8 cellular contexts compared by ENCODE assay signal in the genomic region with DNA sequence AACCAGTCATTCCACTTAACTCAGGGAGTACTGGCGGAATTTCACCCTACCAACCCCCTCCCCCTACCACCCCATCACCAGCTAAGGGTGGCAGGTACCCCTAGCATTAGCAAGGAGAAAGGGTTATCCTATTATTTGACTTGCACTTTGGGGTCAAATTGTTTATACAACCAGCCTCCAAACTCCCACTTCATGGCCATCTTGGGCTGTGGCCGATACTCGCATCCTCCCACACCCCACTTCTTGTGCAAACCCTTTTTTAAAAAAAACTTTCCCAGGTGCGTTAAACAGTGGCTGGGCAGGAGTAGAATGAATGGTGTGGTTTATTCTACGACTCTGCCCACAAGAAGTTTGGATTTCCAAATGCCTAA. TPM values are rescaled to one million over a fixed set of nuclear protein-coding genes. Genes with fewer than 3 reads are reported as not detected.
DNase-seq lines count a peak whose midpoint lies in the region; ATAC-seq and TF ChIP-seq lines count a peak whose summit lies in the region.

No MANE protein-coding gene starts in this region.

- no peak overlapping the region for H2BK5ac ChIP-seq in mesendoderm (ENCODE audit: low read length)

- no peak overlapping the region for H3K23ac ChIP-seq in mesendoderm (ENCODE audit: low read length)

- WGBS in mesendoderm (ENCODE audit: extremely low coverage, insufficient coverage, low lambda C conversion rate) = no CpG with 5 or more reads among the region's 5 CpGs
- WGBS in aorta, 2 donors = 81 to 84% methylated on average over 5 of the region's 5 CpGs
- 67 to 73% methylated on average over 5 of the region's 5 CpGs for WGBS in lower leg skin, 2 donors

- ATAC-seq in aorta (ENCODE audit: low FRiP score) = no peak
- ATAC-seq in GM21423 (IDR thresholded peaks at IDR 0.05; ENCODE audit: unreplicated experiment) = no peak

- peak; percentile 24 to 46 for DNase-seq in stimulated activated CD4-positive, alpha-beta T cell treated with anti-CD3 and anti-CD28 coated beads, Interleukin-2, amount 100 ng/mL, for 24 hours
- no peak for DNase-seq in stimulated activated CD4-positive, alpha-beta T cell treated with anti-CD3 and anti-CD28 coated beads, Interleukin-4, amount 100 ng/mL, for 1 hour
- DNase-seq in ascending aorta (ENCODE audit: low spot score in 2 of 2) (no peak), mesendoderm (no peak), aorta (peak in 1 of 2 donors; percentile 21), lower leg skin (ENCODE audit: low spot score in 2 of 2) (no peak), A172 (ENCODE audit: low spot score) (no peak)

- H4K8ac ChIP-seq in mesendoderm (ENCODE audit: low read depth, low read length) = no peak overlapping the region

- H3K4me2 ChIP-seq in mesendoderm (ENCODE audit: low read length) = peak overlapping the region; percentile 21

- no peaks in the 10 kb centered on the region for H3K27me3 ChIP-seq in ascending aorta
- no peaks in the 10 kb centered on the region for H3K27me3 ChIP-seq in mesendoderm (ENCODE audit: insufficient read depth, low read length, poor library complexity)
- H3K27me3 ChIP-seq in aorta (ENCODE audit: control insufficient read depth in 1 of 2, insufficient read depth in 2 of 2, low read length in 1 of 2) = no peaks in the 10 kb centered on the region

- intact Hi-C loops in ascending aorta (cut with DNase I) (loop anchor here (1.0 to 10.0 kb wide), 4 partner anchors 10 to 617 kb away; a partner anchor contains a TSS), aorta (cut with DNase I) (loop anchor here in 1 of 2 donors (1.0 kb wide), 1 partner anchor 26 kb away; a partner anchor contains a TSS), lower leg skin (cut with DNase I; ENCODE audit: low total_unique reads) (no loop called here)

- no peak overlapping the region for H2BK120ac ChIP-seq in mesendoderm (ENCODE audit: low read depth, low read length)

- H3K4ac ChIP-seq in mesendoderm (ENCODE audit: low read depth, low read length) = no peak overlapping the region

- peak overlapping the region; percentile 87 to 91 for H3K27ac ChIP-seq in ascending aorta
- peak overlapping the region; percentile 26 for H3K27ac ChIP-seq in mesendoderm (ENCODE audit: low read depth, low read length)
- H3K27ac ChIP-seq in aorta (ENCODE audit: low read depth in 1 of 2, low read length in 2 of 2) = peak overlapping the region; percentile 38 to 90

- H2BK15ac ChIP-seq in mesendoderm (replicated peaks; ENCODE audit: low read depth) = no peak overlapping the region

- peaks cover 10 to 34% of the 10 kb centered on the region in 2 donors for H3K4me1 ChIP-seq in ascending aorta
- H3K4me1 ChIP-seq in mesendoderm (ENCODE audit: control insufficient read depth, low read depth, low read length) = peaks cover 16% of the 10 kb centered on the region
- no peaks in the 10 kb centered on the region for H3K4me1 ChIP-seq in aorta (ENCODE audit: control insufficient read depth in 1 of 2, insufficient read depth in 2 of 2, low read length in 2 of 2)

- H3K79me2 ChIP-seq in mesendoderm (ENCODE audit: control insufficient read depth, insufficient read depth, low read length) = peaks cover 21% of the 10 kb centered on the region

- TF ChIP-seq CTCF in ascending aorta (IDR thresholded peaks at IDR 0.05) = no peak
- TF ChIP-seq CTCF in lower leg skin (IDR thresholded peaks at IDR 0.05) = no peak

- no peak overlapping the region for H2AK5ac ChIP-seq in mesendoderm (ENCODE audit: low read length)

- H3K79me1 ChIP-seq in mesendoderm (ENCODE audit: low read length) = peaks cover 14% of the 10 kb centered on the region

- peak overlapping the region; percentile 28 for H3K18ac ChIP-seq in mesendoderm (ENCODE audit: low read length)

- no peaks in the 10 kb centered on the region for H3K9me3 ChIP-seq in ascending aorta
- no peaks in the 10 kb centered on the region for H3K9me3 ChIP-seq in aorta (ENCODE audit: control insufficient read depth, low read length)

- peak overlapping the region; percentile 37 to 46 for H3K4me3 ChIP-seq in ascending aorta
- no peak overlapping the region for H3K4me3 ChIP-seq in mesendoderm (ENCODE audit: low read length)
- H3K4me3 ChIP-seq in aorta (ENCODE audit: low read length in 2 of 2) = no peak overlapping the region
- H3K4me3 ChIP-seq in lower leg skin (ENCODE audit: low read depth, poor library complexity, severe bottlenecking) = no peak overlapping the region

- H3K36me3 ChIP-seq in ascending aorta (peaks cover 36 to 53% of the 10 kb centered on the region in 2 donors), mesendoderm (ENCODE audit: control insufficient read depth, insufficient read depth, low read length) (peaks cover 7% of the 10 kb centered on the region), aorta (ENCODE audit: control insufficient read depth in 1 of 2, insufficient read depth in 2 of 2, low read length in 1 of 2) (peaks cover 2 to 9% of the 10 kb centered on the region in 2 donors)

- peak overlapping the region; percentile 2 for H3K9ac ChIP-seq in mesendoderm (ENCODE audit: low read length)

- no peak overlapping the region for H4K5ac ChIP-seq in mesendoderm (ENCODE audit: low read length)

- TF ChIP-seq POLR2A in lower leg skin (IDR thresholded peaks at IDR 0.05) = no peak

- H3K56ac ChIP-seq in mesendoderm (ENCODE audit: low read length) = peak overlapping the region; percentile 76

RNA-seq across cellular contexts. Expression of a gene that starts 0.7 kb away (rescaled TPM):
- total RNA-seq in ascending aorta (17.0 TPM), aorta (10 to 100 TPM; 44.0 to 46.1 TPM), lower leg skin (10 to 100 TPM; 34.0 to 44.9 (median 41.5) TPM)
- polyA plus RNA-seq in mesendoderm (2013, experiment 1 of 2) = 30.0 TPM
- 29.4 TPM for polyA plus RNA-seq in mesendoderm (2013, experiment 2 of 2)
- 10 to 100 TPM; 68.5 to 73.1 TPM for polyA plus RNA-seq in aorta
- 133 and 138 TPM in 2 replicates for total RNA-seq in A172 (2014; rRNA removed; shearing (Covaris generic))

RNA-seq across cellular contexts. Expression of a gene that starts 9.9 kb away (rescaled TPM):
- 153 TPM for total RNA-seq in ascending aorta
- 388 TPM for polyA plus RNA-seq in mesendoderm (2013, experiment 1 of 2)
- polyA plus RNA-seq in mesendoderm (2013, experiment 2 of 2) = 388 TPM
- total RNA-seq in aorta = 100 to 1,000 TPM; 106 to 135 TPM
- polyA plus RNA-seq in aorta = 100 to 1,000 TPM in 1 of 2 donors, 10 to 100 TPM in 1; 94.9 to 126 TPM
- 100 to 1,000 TPM; 210 to 233 (median 222) TPM for total RNA-seq in lower leg skin
- total RNA-seq in A172 (2014; rRNA removed; shearing (Covaris generic)) = 430 and 446 TPM in 2 replicates

RNA-seq across cellular contexts. Expression of a gene that starts 13.0 kb away (rescaled TPM):
- total RNA-seq in ascending aorta (7.8 TPM), aorta (10 to 100 TPM; 20.6 to 26.9 TPM), lower leg skin (10 to 100 TPM; 13.4 to 21.4 (median 16.7) TPM)
- polyA plus RNA-seq in mesendoderm (2013, experiment 1 of 2) = 75.9 TPM
- 76.2 TPM for polyA plus RNA-seq in mesendoderm (2013, experiment 2 of 2)
- 10 to 100 TPM; 11.7 to 20.2 TPM for polyA plus RNA-seq in aorta
- total RNA-seq in A172 (2014; rRNA removed; shearing (Covaris generic)) = 18.9 and 25.6 TPM in 2 replicates

RNA-seq across cellular contexts. Expression of a gene that starts 13.3 kb away (rescaled TPM):
- total RNA-seq in ascending aorta (9.9 TPM), aorta (10 to 100 TPM; 20.7 to 33.6 TPM), lower leg skin (10 to 100 TPM; 20.3 to 39.0 (median 28.2) TPM)
- 12.0 TPM for polyA plus RNA-seq in mesendoderm (2013, experiment 1 of 2)
- polyA plus RNA-seq in mesendoderm (2013, experiment 2 of 2) = 11.6 TPM
- 10 to 100 TPM; 24.2 to 46.2 TPM for polyA plus RNA-seq in aorta
- total RNA-seq in A172 (2014; rRNA removed; shearing (Covaris generic)) = 4.9 and 5.7 TPM in 2 replicates

RNA-seq across cellular contexts. Expression of a gene that starts 25.7 kb away (rescaled TPM):
- total RNA-seq in ascending aorta (16.3 TPM), aorta (10 to 100 TPM; 41.0 to 50.2 TPM), lower leg skin (10 to 100 TPM; 35.4 to 45.6 (median 38.8) TPM)
- 153 TPM for polyA plus RNA-seq in mesendoderm (2013, experiment 1 of 2)
- polyA plus RNA-seq in mesendoderm (2013, experiment 2 of 2) = 139 TPM
- polyA plus RNA-seq in aorta = 10 to 100 TPM; 17.2 to 43.5 TPM
- 40.3 and 51.5 TPM in 2 replicates for total RNA-seq in A172 (2014; rRNA removed; shearing (Covaris generic))

Comparison
In these comparisons a context has a peak if more than half of its experiments do, and no peak if none do; other contexts are left out.
1. DNase-seq: peak in stimulated activated CD4-positive, alpha-beta T cell treated with anti-CD3 and anti-CD28 coated beads, Interleukin-2, amount 100 ng/mL, for 24 hours (2 of 2); none in stimulated activated CD4-positive, alpha-beta T cell treated with anti-CD3 and anti-CD28 coated beads, Interleukin-4, amount 100 ng/mL, for 1 hour (single experiment), ascending aorta (0 of 2), mesendoderm (single experiment), lower leg skin (0 of 2) and A172 (single experiment).
2. H3K27ac ChIP-seq: peak in every context shown above with its lines; median percentile 89 in ascending aorta; 64 in aorta; 26 in mesendoderm.
3. H3K4me3 ChIP-seq: peak in ascending aorta (2 of 2); none in mesendoderm (single experiment), aorta (0 of 2) and lower leg skin (single experiment).